Comparison of ENCODE assay signal across 10 cellular contexts in genomic region chr2:234949762-234950434, GRCh38. TPM values are rescaled to one million over a fixed set of nuclear protein-coding genes. Genes with fewer than 3 reads are reported as not detected.
DNase-seq lines count a peak whose midpoint lies in the region; ATAC-seq and TF ChIP-seq lines count a peak whose summit lies in the region.
"Had no signal": no experiment of that assay in that cellular context is flagged by ENCODE, and none has a peak within 500 bp of the region (broad histone marks: within the 10 kb centered on the region; RNA-seq: fewer than 3 reads in every experiment).

No MANE protein-coding gene starts in this region.

- peaks cover 5% of the 10 kb centered on the region for H3K36me3 Mint-ChIP-seq in endothelial cell (ENCODE audit: low read depth, unreplicated experiment)
- no peaks in the 10 kb centered on the region for H3K36me3 Mint-ChIP-seq in nephron progenitor cell (ENCODE audit: low read depth)

- H3K36me3 ChIP-seq in BLaER1 treated with 17β-estradiol and CSF1 and Interleukin-3, amounts not matched to agents 10 nM and 100 nM: no peaks in the 10 kb centered on the region
- peaks cover 24% of the 10 kb centered on the region for H3K36me3 ChIP-seq in NT2/D1 (ENCODE audit: insufficient read depth, insufficient read length, low read length)
- no peaks in the 10 kb centered on the region for H3K36me3 ChIP-seq in Karpas-422 (ENCODE audit: insufficient read depth, low read length)
- H3K36me3 ChIP-seq: heart right ventricle had no signal

- H3K9me3 Mint-ChIP-seq in endothelial cell (ENCODE audit: unreplicated experiment): no peaks in the 10 kb centered on the region
- H3K9me3 Mint-ChIP-seq in nephron progenitor cell: peaks cover 11% of the 10 kb centered on the region

- H3K27ac Mint-ChIP-seq in endothelial cell (ENCODE audit: unreplicated experiment) (no peak overlapping the region), nephron progenitor cell (no peak overlapping the region)

- H3K79me2 ChIP-seq in Karpas-422 (ENCODE audit: low read length): no peaks in the 10 kb centered on the region

- H3K4me3 ChIP-seq in BLaER1 treated with 17β-estradiol and CSF1 and Interleukin-3, amounts not matched to agents 10 nM and 100 nM: no peak overlapping the region
- H3K4me3 ChIP-seq in NT2/D1 (ENCODE audit: insufficient read length, low read depth) (no peak overlapping the region), Karpas-422 (ENCODE audit: low read length) (no peak overlapping the region)
- H3K4me3 ChIP-seq: PC-9 had no signal

- DNase-seq in NT2/D1 (ENCODE audit: low read depth, low spot score): no peak
- no peak for DNase-seq in endothelial cell (ENCODE audit: low spot score)
- no peak for DNase-seq in nephron progenitor cell
- no peak for DNase-seq in dermis blood vessel endothelial cell
- DNase-seq in central memory CD4-positive, alpha-beta T cell: no peak
- DNase-seq in Karpas-422: no peak
- no peak for DNase-seq in left colon
- DNase-seq: heart right ventricle had no signal

- peaks cover 0 to 29% (median 9%) of the 10 kb centered on the region in 11 experiments; a peak in 12 of 22 replicates for H4K20me1 ChIP-seq in BLaER1 treated with 17β-estradiol and CSF1 and Interleukin-3, amounts not matched to agents 10 nM and 100 nM
- no peaks in the 10 kb centered on the region for H4K20me1 ChIP-seq in Karpas-422 (ENCODE audit: insufficient read depth, low read depth, low read length)

- peak overlapping the region in 10 of 11 experiments; percentile 83 to 97 (median 93); a peak in 14 of 22 replicates for H3K4me2 ChIP-seq in BLaER1 treated with 17β-estradiol and CSF1 and Interleukin-3, amounts not matched to agents 10 nM and 100 nM
- H3K4me2 ChIP-seq in Karpas-422 (ENCODE audit: low read depth, low read length, poor library complexity, severe bottlenecking): no peak overlapping the region

- H3K4me1 ChIP-seq in BLaER1 treated with 17β-estradiol and CSF1 and Interleukin-3, amounts not matched to agents 10 nM and 100 nM: peaks cover 5 to 24% (median 17%) of the 10 kb centered on the region in 10 experiments; a peak in 18 of 20 replicates
- H3K4me1 ChIP-seq in NT2/D1 (ENCODE audit: insufficient read depth, insufficient read length): no peaks in the 10 kb centered on the region
- no peaks in the 10 kb centered on the region for H3K4me1 ChIP-seq in Karpas-422 (ENCODE audit: low read length)

- intact Hi-C loops in left colon (cut with DNase I, micrococcal nuclease): no loop called here

- H3K9me2 ChIP-seq in Karpas-422 (replicated peaks; ENCODE audit: insufficient read depth, low read length): no peaks in the 10 kb centered on the region

- H3K27me3 Mint-ChIP-seq in endothelial cell (ENCODE audit: unreplicated experiment) (peaks cover 13% of the 10 kb centered on the region), nephron progenitor cell (ENCODE audit: low read depth, poor library complexity) (peaks cover 38% of the 10 kb centered on the region)

- no peak overlapping the region for H3K9ac ChIP-seq in BLaER1 treated with 17β-estradiol and CSF1 and Interleukin-3, amounts not matched to agents 10 nM and 100 nM
- H3K9ac ChIP-seq in NT2/D1 (ENCODE audit: insufficient read length, low read depth): peak overlapping the region; percentile 70
- H3K9ac ChIP-seq in Karpas-422 (ENCODE audit: low read length): no peak overlapping the region

- H3K27ac ChIP-seq in BLaER1 treated with 17β-estradiol and CSF1 and Interleukin-3, amounts not matched to agents 10 nM and 100 nM: no peak overlapping the region
- no peak overlapping the region for H3K27ac ChIP-seq in Karpas-422 (ENCODE audit: low read length)
- H3K27ac ChIP-seq: heart right ventricle, PC-9 had no signal

- TF ChIP-seq CTCF in endothelial cell (IDR thresholded peaks at IDR 0.05; ENCODE audit: unreplicated experiment): no peak
- no peak for TF ChIP-seq CTCF in nephron progenitor cell (IDR thresholded peaks at IDR 0.05)

- H3K4me3 Mint-ChIP-seq in endothelial cell (ENCODE audit: unreplicated experiment) (peak overlapping the region; percentile 43), nephron progenitor cell (peak overlapping the region; percentile 89)

- no peak overlapping the region for H2AFZ ChIP-seq in Karpas-422 (ENCODE audit: low read length)
- H2AFZ ChIP-seq: PC-9 had no signal

- no peaks in the 10 kb centered on the region for H3K9me3 ChIP-seq in BLaER1 treated with 17β-estradiol and CSF1 and Interleukin-3, amounts not matched to agents 10 nM and 100 nM (replicated peaks in 1 of 11)
- no peaks in the 10 kb centered on the region for H3K9me3 ChIP-seq in NT2/D1 (ENCODE audit: insufficient read depth, low read length)
- H3K9me3 ChIP-seq in Karpas-422 (ENCODE audit: low read length): no peaks in the 10 kb centered on the region
- H3K9me3 ChIP-seq: heart right ventricle had no signal

- ATAC-seq in left colon: no peak

- H3K27me3 ChIP-seq in BLaER1 treated with 17β-estradiol and CSF1 and Interleukin-3, amounts not matched to agents 10 nM and 100 nM: peaks cover 52 to 69% (median 62%) of the 10 kb centered on the region in 11 experiments
- H3K27me3 ChIP-seq in NT2/D1 (ENCODE audit: insufficient read depth, insufficient read length) (peaks cover 7% of the 10 kb centered on the region), Karpas-422 (ENCODE audit: low read length) (no peaks in the 10 kb centered on the region)

- peaks cover 29% of the 10 kb centered on the region for H3K4me1 Mint-ChIP-seq in endothelial cell (ENCODE audit: unreplicated experiment)
- H3K4me1 Mint-ChIP-seq in nephron progenitor cell: peaks cover 34% of the 10 kb centered on the region

RNA-seq across cellular contexts. Expression of gene SH3BP4, which starts 1.9 kb away (rescaled TPM):
- total RNA-seq in endothelial cell (ENCODE audit: unreplicated experiment) (58.6 TPM), dermis blood vessel endothelial cell (35.4 and 42.3 TPM in 2 replicates), left colon (10 to 100 TPM; 26.0 to 41.8 TPM)
- not detected in 2 replicates for total RNA-seq in Karpas-422 (2014; rRNA removed; shearing (Covaris generic); ENCODE audit: low replicate concordance)

Comparison
In these comparisons a context has a peak if more than half of its experiments do, and no peak if none do; other contexts are left out.
1. RNA of gene SH3BP4, which starts 1.9 kb away (total RNA-seq): 58.6 TPM in endothelial cell (single experiment), 26.0 to 41.8 TPM in left colon and 35.4 to 42.3 TPM in dermis blood vessel endothelial cell; not detected in Karpas-422; every median in the first group is over 10 times any median in the second.